Comparison of ENCODE assay signal across 9 cellular contexts in genomic region chr6:105087571-105088211, GRCh38.
A peak's percentile ranks its signal among the peaks of the same experiment; 100 is the strongest.
DNase-seq lines count a peak whose midpoint lies in the region; ATAC-seq and TF ChIP-seq lines count a peak whose summit lies in the region.
"Had no signal": no experiment of that assay in that cellular context is flagged by ENCODE, and none has a peak within 500 bp of the region (broad histone marks: within the 10 kb centered on the region; RNA-seq: fewer than 3 reads in every experiment).

No MANE protein-coding gene starts in this region.

- H3K4me2 ChIP-seq in fibroblast of lung (ENCODE audit: extremely low read depth, insufficient read depth, low read length) (no peak overlapping the region), neural progenitor cell (no peak overlapping the region)

- peaks cover 25% of the 10 kb centered on the region for H3K4me1 Mint-ChIP-seq in neural progenitor cell

- TF ChIP-seq CTCF in fibroblast of lung (conservative IDR thresholded peaks at IDR 0.05 in 1 of 2, IDR thresholded peaks at IDR 0.05 in 1 of 2; ENCODE audit: low read depth in 1 of 2, low read length in 2 of 2) (peak; percentile 77 to 80), neural progenitor cell (IDR thresholded peaks at IDR 0.05) (peak; percentile 94)

- H3F3A ChIP-seq in neural progenitor cell (ENCODE audit: low read depth) = peaks cover 22% of the 10 kb centered on the region

- H3K27me3 Mint-ChIP-seq in neural progenitor cell (ENCODE audit: insufficient read depth, low read depth) = peaks cover 5% of the 10 kb centered on the region

- H3K4me1 ChIP-seq in fibroblast of lung (ENCODE audit: control insufficient read depth, extremely low read depth, insufficient read depth, low read length) (no peaks in the 10 kb centered on the region), neural progenitor cell (no peaks in the 10 kb centered on the region)

- H3K4me3 Mint-ChIP-seq in neural progenitor cell = no peak overlapping the region

- H3K9me3 Mint-ChIP-seq in activated naive CD4-positive, alpha-beta T cell treated with anti-CD3 and anti-CD28 coated beads, Interleukin-2, amount 50 U/mL, for 72 hours = no peaks in the 10 kb centered on the region
- no peaks in the 10 kb centered on the region for H3K9me3 Mint-ChIP-seq in neural progenitor cell

- H3K27me3 ChIP-seq in fibroblast of lung (ENCODE audit: control insufficient read depth, insufficient read depth, low read length) = no peaks in the 10 kb centered on the region
- H3K27me3 ChIP-seq in neural progenitor cell = no peaks in the 10 kb centered on the region

- H2AFZ ChIP-seq in fibroblast of lung (ENCODE audit: low read length) (no peak overlapping the region), neural progenitor cell (replicated peaks) (no peak overlapping the region)

- H4K20me1 ChIP-seq in fibroblast of lung (ENCODE audit: control insufficient read depth, extremely low read depth, insufficient read depth, low read length) (no peaks in the 10 kb centered on the region), neural progenitor cell (ENCODE audit: low read depth) (no peaks in the 10 kb centered on the region)

- no peaks in the 10 kb centered on the region for H3K36me3 Mint-ChIP-seq in activated naive CD4-positive, alpha-beta T cell treated with anti-CD3 and anti-CD28 coated beads, Interleukin-2, amount 50 U/mL, for 72 hours
- H3K36me3 Mint-ChIP-seq in neural progenitor cell = peaks cover 5% of the 10 kb centered on the region

- H3K36me3 ChIP-seq in fibroblast of lung (ENCODE audit: control insufficient read depth, insufficient read depth, low read length) (no peaks in the 10 kb centered on the region), neural progenitor cell (peaks cover 7% of the 10 kb centered on the region)

- no peak overlapping the region for H3K27ac Mint-ChIP-seq in activated naive CD4-positive, alpha-beta T cell treated with anti-CD3 and anti-CD28 coated beads, Interleukin-2, amount 50 U/mL, for 72 hours
- H3K27ac Mint-ChIP-seq in neural progenitor cell = no peak overlapping the region

- peak; percentile 46 to 47 for ATAC-seq in activated naive CD4-positive, alpha-beta T cell treated with anti-CD3 and anti-CD28 coated beads, Interleukin-2, amount 50 U/mL, for 72 hours
- ATAC-seq in GM21723 (IDR thresholded peaks at IDR 0.05; ENCODE audit: unreplicated experiment) = peak; percentile 83

- DNase-seq in activated naive CD4-positive, alpha-beta T cell treated with anti-CD3 and anti-CD28 coated beads, Interleukin-2, amount 50 U/mL, for 72 hours (ENCODE audit: low spot score in 2 of 2) = no peak
- no peak for DNase-seq in activated naive CD4-positive, alpha-beta T cell treated with anti-CD3 and anti-CD28 coated beads, Interleukin-2, amount 50 U/mL, for 16 hours
- DNase-seq in NCI-H1048 (lab: John Stamatoyannopoulos, UW) (peak; percentile 38), SKM-1 (lab: John Stamatoyannopoulos, UW; ENCODE audit: unreplicated experiment) (peak; percentile 47), fibroblast of lung (ENCODE audit: low read depth in 2 of 2) (peak; percentile 53 to 79), neural progenitor cell (ENCODE audit: low spot score) (peak; percentile 63)
- no peak for DNase-seq in activated effector memory CD4-positive, alpha-beta T cell treated with anti-CD3 and anti-CD28 coated beads, Interleukin-2, amount 50 U/mL, for 16 hours

- H3K4me3 ChIP-seq in fibroblast of lung (replicated peaks in 1 of 4; ENCODE audit: control extremely low read depth in 1 of 4, insufficient read depth in 1 of 4, low read depth in 3 of 4, low read length in 4 of 4) (no peak overlapping the region), neural progenitor cell (no peak overlapping the region)

- H3K27ac ChIP-seq in fibroblast of lung (ENCODE audit: insufficient read depth, low read length) (no peak overlapping the region), neural progenitor cell (no peak overlapping the region)
- H3K27ac ChIP-seq: epithelial cell of prostate had no signal

- H3K9ac ChIP-seq in fibroblast of lung (ENCODE audit: insufficient read depth, low read length) (no peak overlapping the region), neural progenitor cell (no peak overlapping the region)

- H3K9me3 ChIP-seq in fibroblast of lung (ENCODE audit: control insufficient read depth, insufficient read depth, low read depth, low read length) (no peaks in the 10 kb centered on the region), neural progenitor cell (ENCODE audit: low read depth) (no peaks in the 10 kb centered on the region)

- H3K79me2 ChIP-seq in fibroblast of lung (ENCODE audit: control insufficient read depth, insufficient read depth, low read length) = no peaks in the 10 kb centered on the region
- H3K79me2 ChIP-seq in neural progenitor cell (ENCODE audit: low read depth) = no peaks in the 10 kb centered on the region

Comparison
In these comparisons a context has a peak if more than half of its experiments do, and no peak if none do; other contexts are left out.
1. DNase-seq: peak in NCI-H1048 (single experiment), SKM-1 (single experiment), fibroblast of lung (2 of 2) and neural progenitor cell (single experiment); none in activated naive CD4-positive, alpha-beta T cell treated with anti-CD3 and anti-CD28 coated beads, Interleukin-2, amount 50 U/mL, for 72 hours (0 of 2), activated naive CD4-positive, alpha-beta T cell treated with anti-CD3 and anti-CD28 coated beads, Interleukin-2, amount 50 U/mL, for 16 hours (single experiment) and activated effector memory CD4-positive, alpha-beta T cell treated with anti-CD3 and anti-CD28 coated beads, Interleukin-2, amount 50 U/mL, for 16 hours (single experiment).